Comparison of ENCODE assay signal across 20 cellular contexts in the genomic region with DNA sequence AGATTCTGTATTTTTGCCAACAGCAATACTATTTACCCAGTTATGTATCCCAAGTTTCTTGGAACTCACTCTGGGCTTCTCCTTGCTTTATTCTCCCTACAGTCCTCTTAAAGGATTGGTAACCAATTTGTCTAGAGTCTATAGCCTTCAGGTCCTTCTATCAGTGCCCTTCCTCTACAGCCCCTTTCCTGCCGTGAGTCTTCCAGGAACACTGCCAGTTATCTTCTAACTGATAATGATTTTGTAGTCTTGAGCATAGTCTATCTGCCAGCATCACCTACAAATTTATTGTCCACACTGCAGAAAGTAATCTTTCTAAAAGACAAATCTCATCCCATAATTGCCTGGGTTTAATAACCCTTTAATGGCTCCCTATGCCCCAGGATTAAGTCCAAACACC. TPM values are rescaled to one million over a fixed set of nuclear protein-coding genes. Genes with fewer than 3 reads are reported as not detected.
DNase-seq lines count a peak whose midpoint lies in the region; ATAC-seq lines count a peak whose summit lies in the region.
"Had no signal": no experiment of that assay in that cellular context is flagged by ENCODE, and none has a peak within 500 bp of the region (broad histone marks: within the 10 kb centered on the region; RNA-seq: fewer than 3 reads in every experiment).

No MANE protein-coding gene starts in this region.

- peaks cover 80% of the 10 kb centered on the region for H3K4me1 Mint-ChIP-seq in activated CD4-positive, alpha-beta T cell treated with anti-CD3 and anti-CD28 coated beads for 36 hours
- peaks cover 79% of the 10 kb centered on the region for H3K4me1 Mint-ChIP-seq in stimulated activated naive CD8-positive, alpha-beta T cell treated with anti-CD3 and anti-CD28 coated beads, Interleukin-15, Interleukin-2, amounts not matched to agents 100 ng/mL and 50 ng/mL, for 24 hours (ENCODE audit: low read depth)
- H3K4me1 Mint-ChIP-seq in stimulated activated naive CD8-positive, alpha-beta T cell treated with anti-CD3 and anti-CD28 coated beads, Interleukin-15, amount 100 ng/mL, for 72 hours, result peaks cover 72% of the 10 kb centered on the region
- peaks cover 45% of the 10 kb centered on the region for H3K4me1 Mint-ChIP-seq in dendritic cell treated with granulocyte-macrophage colony-stimulating factor and Interleukin-4, amounts not matched to agents 40 ng/mL and 50 ng/mL, for 4 days (ENCODE audit: low read depth)

- intact Hi-C loops in activated CD4-positive, alpha-beta T cell treated with anti-CD3 and anti-CD28 coated beads for 36 hours (cut with DNase I, micrococcal nuclease), result no loop called here
- intact Hi-C loops in dendritic cell treated with granulocyte-macrophage colony-stimulating factor and Interleukin-4, amounts not matched to agents 40 ng/mL and 50 ng/mL, for 4 days (cut with micrococcal nuclease), result loop anchor here (5.0 kb wide), 1 partner anchor 59 kb away; no protein-coding TSS in a partner anchor
- intact Hi-C loops in left colon (cut with DNase I, micrococcal nuclease), result no loop called here

- CTCF ChIA-PET in activated CD4-positive, alpha-beta T cell treated with anti-CD3 and anti-CD28 coated beads for 36 hours (lab: Charles Lee), result interaction anchor here (1.0 kb wide), 1 partner anchor 10 kb away, joined by 4 read pairs; no protein-coding TSS in a partner anchor

- peaks cover 61% of the 10 kb centered on the region for H3K36me3 Mint-ChIP-seq in activated CD4-positive, alpha-beta T cell treated with anti-CD3 and anti-CD28 coated beads for 36 hours (ENCODE audit: low read depth)
- peaks cover 81% of the 10 kb centered on the region for H3K36me3 Mint-ChIP-seq in stimulated activated naive CD8-positive, alpha-beta T cell treated with anti-CD3 and anti-CD28 coated beads, Interleukin-15, Interleukin-2, amounts not matched to agents 100 ng/mL and 50 ng/mL, for 24 hours (ENCODE audit: low read depth)
- peaks cover 22% of the 10 kb centered on the region for H3K36me3 Mint-ChIP-seq in dendritic cell treated with granulocyte-macrophage colony-stimulating factor and Interleukin-4, amounts not matched to agents 40 ng/mL and 50 ng/mL, for 4 days (ENCODE audit: low read depth)

- H3K9me3 Mint-ChIP-seq in activated CD4-positive, alpha-beta T cell treated with anti-CD3 and anti-CD28 coated beads for 36 hours (ENCODE audit: low read depth), result peaks cover 7% of the 10 kb centered on the region
- peaks cover 4% of the 10 kb centered on the region for H3K9me3 Mint-ChIP-seq in stimulated activated naive CD8-positive, alpha-beta T cell treated with anti-CD3 and anti-CD28 coated beads, Interleukin-15, Interleukin-2, amounts not matched to agents 100 ng/mL and 50 ng/mL, for 24 hours
- H3K9me3 Mint-ChIP-seq in stimulated activated naive CD8-positive, alpha-beta T cell treated with anti-CD3 and anti-CD28 coated beads, Interleukin-15, amount 100 ng/mL, for 72 hours, result peaks cover 11 to 20% of the 10 kb centered on the region in 2 donors
- no peaks in the 10 kb centered on the region for H3K9me3 Mint-ChIP-seq in dendritic cell treated with granulocyte-macrophage colony-stimulating factor and Interleukin-4, amounts not matched to agents 40 ng/mL and 50 ng/mL, for 4 days
- H3K9me3 Mint-ChIP-seq: CD4-positive, alpha-beta memory T cell; GM23338 had no signal

- H3K27ac Mint-ChIP-seq in activated CD4-positive, alpha-beta T cell treated with anti-CD3 and anti-CD28 coated beads for 36 hours, result peak overlapping the region; percentile 44
- peak overlapping the region; percentile 33 for H3K27ac Mint-ChIP-seq in stimulated activated naive CD8-positive, alpha-beta T cell treated with anti-CD3 and anti-CD28 coated beads, Interleukin-15, Interleukin-2, amounts not matched to agents 100 ng/mL and 50 ng/mL, for 24 hours
- peak overlapping the region in 1 of 2 donors; percentile 75 for H3K27ac Mint-ChIP-seq in stimulated activated naive CD8-positive, alpha-beta T cell treated with anti-CD3 and anti-CD28 coated beads, Interleukin-15, amount 100 ng/mL, for 72 hours
- H3K27ac Mint-ChIP-seq in dendritic cell treated with granulocyte-macrophage colony-stimulating factor and Interleukin-4, amounts not matched to agents 40 ng/mL and 50 ng/mL, for 4 days, result peak overlapping the region; percentile 55
- H3K27ac Mint-ChIP-seq: GM23338 had no signal

- ATAC-seq in activated CD4-positive, alpha-beta T cell treated with anti-CD3 and anti-CD28 coated beads for 36 hours, result no peak
- ATAC-seq in stimulated activated naive CD8-positive, alpha-beta T cell treated with anti-CD3 and anti-CD28 coated beads, Interleukin-15, amount 100 ng/mL, for 72 hours, result no peak
- ATAC-seq in HG02642 (IDR thresholded peaks at IDR 0.05; ENCODE audit: poor library complexity, unreplicated experiment), result no peak
- no peak for ATAC-seq in left colon
- ATAC-seq: GM23338, Right ventricle myocardium inferior had no signal

- H3K27me3 Mint-ChIP-seq in activated CD4-positive, alpha-beta T cell treated with anti-CD3 and anti-CD28 coated beads for 36 hours, result no peaks in the 10 kb centered on the region
- H3K27me3 Mint-ChIP-seq in stimulated activated naive CD8-positive, alpha-beta T cell treated with anti-CD3 and anti-CD28 coated beads, Interleukin-15, Interleukin-2, amounts not matched to agents 100 ng/mL and 50 ng/mL, for 24 hours, result no peaks in the 10 kb centered on the region
- no peaks in the 10 kb centered on the region for H3K27me3 Mint-ChIP-seq in stimulated activated naive CD8-positive, alpha-beta T cell treated with anti-CD3 and anti-CD28 coated beads, Interleukin-15, amount 100 ng/mL, for 72 hours
- H3K27me3 Mint-ChIP-seq in dendritic cell treated with granulocyte-macrophage colony-stimulating factor and Interleukin-4, amounts not matched to agents 40 ng/mL and 50 ng/mL, for 4 days, result no peaks in the 10 kb centered on the region
- H3K27me3 Mint-ChIP-seq: CD4-positive, alpha-beta memory T cell had no signal

- no peak for DNase-seq in activated CD4-positive, alpha-beta T cell treated with anti-CD3 and anti-CD28 coated beads for 36 hours
- no peak for DNase-seq in activated CD4-positive, alpha-beta T cell treated with anti-CD3 and anti-CD28 coated beads for 4 hours
- no peak for DNase-seq in stimulated activated naive CD8-positive, alpha-beta T cell treated with anti-CD3 and anti-CD28 coated beads, Interleukin-15, amount 100 ng/mL, for 72 hours
- DNase-seq in left colon (no peak), NCI-H2171 (lab: John Stamatoyannopoulos, UW) (no peak)
- DNase-seq: CD4-positive, alpha-beta memory T cell; GF-D8; HCEC 1CT; IMR-90; Karpas-422; MG63; NCI-H1048; NCI-H1436 treated with DMSO at 0.1 percent for 48 hours; NCI-H2029; Peyer's patch had no signal

- POLR2A ChIA-PET in activated CD4-positive, alpha-beta T cell treated with anti-CD3 and anti-CD28 coated beads for 36 hours (lab: Charles Lee), result no interaction called here

- no peak overlapping the region for H3K4me3 Mint-ChIP-seq in activated CD4-positive, alpha-beta T cell treated with anti-CD3 and anti-CD28 coated beads for 36 hours
- H3K4me3 Mint-ChIP-seq in stimulated activated naive CD8-positive, alpha-beta T cell treated with anti-CD3 and anti-CD28 coated beads, Interleukin-15, Interleukin-2, amounts not matched to agents 100 ng/mL and 50 ng/mL, for 24 hours, result no peak overlapping the region
- H3K4me3 Mint-ChIP-seq in stimulated activated naive CD8-positive, alpha-beta T cell treated with anti-CD3 and anti-CD28 coated beads, Interleukin-15, amount 100 ng/mL, for 72 hours, result no peak overlapping the region
- no peak overlapping the region for H3K4me3 Mint-ChIP-seq in dendritic cell treated with granulocyte-macrophage colony-stimulating factor and Interleukin-4, amounts not matched to agents 40 ng/mL and 50 ng/mL, for 4 days
- H3K4me3 Mint-ChIP-seq: GM23338 had no signal

RNA-seq across cellular contexts. Expression of a gene that starts 8.2 kb away (rescaled TPM):
- total RNA-seq in activated CD4-positive, alpha-beta T cell treated with anti-CD3 and anti-CD28 coated beads for 36 hours, result 10 to 100 TPM; 38.9 to 41.5 TPM
- 10 to 100 TPM; 12.7 to 16.3 TPM for total RNA-seq in left colon
